In the genomic region with DNA sequence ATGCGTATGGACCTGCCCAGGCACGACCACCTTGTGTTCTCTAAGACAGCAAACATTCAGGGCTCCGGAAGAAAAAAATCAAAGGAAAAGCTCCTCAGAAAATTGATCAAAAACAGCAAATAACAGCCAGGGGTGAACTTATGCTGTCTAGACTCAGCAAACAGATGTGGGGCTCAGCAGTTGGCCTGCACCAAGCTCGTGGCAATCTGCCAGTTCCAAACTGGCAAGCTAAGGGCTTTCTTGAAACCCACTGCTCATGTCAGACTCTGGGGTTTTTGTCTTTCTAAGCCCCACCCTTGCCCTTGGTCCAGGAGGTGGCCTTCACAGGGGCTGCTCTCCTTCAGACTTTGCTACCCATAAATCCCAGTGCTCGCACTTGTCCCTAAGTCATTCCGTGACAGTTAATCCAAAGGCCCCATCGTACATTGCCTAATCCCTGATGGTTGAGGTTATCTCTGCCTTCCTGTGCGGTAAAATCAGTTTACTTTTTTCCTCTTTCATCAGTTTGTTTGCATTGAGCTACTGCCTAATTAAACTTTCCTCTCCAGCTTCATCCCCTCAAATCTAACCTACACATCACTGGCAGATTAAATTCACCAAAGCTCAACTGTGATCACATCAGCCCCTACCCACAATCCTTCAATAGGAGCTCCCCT, we compare ENCODE assay signal across 1 cellular context.
TF ChIP-seq lines count a peak whose summit lies in the region.

No MANE protein-coding gene starts in this region.

TF ChIP-seq in IMR-90, 13 proteins besides CTCF, POLR2A, EP300 and RAD21:
- TF ChIP-seq MAFK (IDR thresholded peaks at IDR 0.05; ENCODE audit: low read depth, low read length): no peak
- TF ChIP-seq SMC3 (IDR thresholded peaks at IDR 0.05; ENCODE audit: low read depth, low read length): no peak
- no peak for TF ChIP-seq MXI1 (IDR thresholded peaks at IDR 0.05; ENCODE audit: borderline replicate concordance, low read depth, low read length)
- TF ChIP-seq CEBPB (IDR thresholded peaks at IDR 0.05; ENCODE audit: low read depth, low read length): no peak
- no peak for TF ChIP-seq BHLHE40 (IDR thresholded peaks at IDR 0.05; ENCODE audit: low read depth, low read length)
- TF ChIP-seq, protein P1, sequence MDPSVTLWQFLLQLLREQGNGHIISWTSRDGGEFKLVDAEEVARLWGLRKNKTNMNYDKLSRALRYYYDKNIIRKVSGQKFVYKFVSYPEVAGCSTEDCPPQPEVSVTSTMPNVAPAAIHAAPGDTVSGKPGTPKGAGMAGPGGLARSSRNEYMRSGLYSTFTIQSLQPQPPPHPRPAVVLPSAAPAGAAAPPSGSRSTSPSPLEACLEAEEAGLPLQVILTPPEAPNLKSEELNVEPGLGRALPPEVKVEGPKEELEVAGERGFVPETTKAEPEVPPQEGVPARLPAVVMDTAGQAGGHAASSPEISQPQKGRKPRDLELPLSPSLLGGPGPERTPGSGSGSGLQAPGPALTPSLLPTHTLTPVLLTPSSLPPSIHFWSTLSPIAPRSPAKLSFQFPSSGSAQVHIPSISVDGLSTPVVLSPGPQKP (IDR thresholded peaks at IDR 0.05; ENCODE audit: borderline replicate concordance, low read depth, low read length): no peak
